8 cellular contexts compared by ENCODE assay signal in the genomic region with DNA sequence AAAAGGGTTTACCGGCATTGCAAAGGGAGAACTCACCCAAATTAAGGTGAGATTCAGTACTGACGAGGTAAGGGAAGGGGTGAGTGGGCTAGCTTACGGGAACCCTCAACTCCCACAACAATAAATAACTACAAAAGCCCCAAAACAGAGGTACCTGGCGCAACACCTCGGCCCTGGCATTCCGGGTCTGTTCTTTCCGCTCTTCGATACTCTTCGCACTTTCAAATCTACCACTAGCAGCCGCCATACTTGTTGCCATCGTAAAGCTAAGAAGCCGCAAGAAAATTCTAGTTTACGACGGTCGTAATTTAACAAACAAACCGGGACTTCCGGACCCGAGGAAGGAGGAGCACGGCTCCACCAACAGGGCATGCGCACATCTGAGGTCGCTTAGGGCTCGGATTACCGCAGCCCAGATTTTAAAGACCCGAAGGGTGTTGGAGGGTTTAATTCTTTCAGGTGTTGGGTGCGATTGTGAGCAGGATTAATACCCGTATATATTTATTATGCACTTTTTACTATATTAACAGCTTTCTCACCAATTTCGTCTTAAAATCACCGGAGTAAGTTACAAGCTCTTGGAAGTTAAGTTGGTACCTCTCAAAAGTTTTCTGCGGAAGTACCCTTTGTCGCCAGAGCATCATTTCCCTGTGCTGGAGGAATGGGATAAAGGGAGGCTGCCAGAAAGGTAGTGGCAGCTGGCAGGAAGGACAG. TPM values are rescaled to one million over a fixed set of nuclear protein-coding genes. Genes with fewer than 3 reads are reported as not detected.
DNase-seq lines count a peak whose midpoint lies in the region; ATAC-seq, FAIRE-seq and TF ChIP-seq lines count a peak whose summit lies in the region.

TSS of gene CWF19L2 (minus strand) at position 268 of the 714 bp plus-strand sequence. CDS start at position 259, 9 bp downstream.

- FAIRE-seq in kidney (lab: Jason Lieb, UNC): peak; percentile 96

- ATAC-seq in GM19043 (IDR thresholded peaks at IDR 0.05; ENCODE audit: low read depth, unreplicated experiment): peak; percentile 97
- ATAC-seq in HG03378 (IDR thresholded peaks at IDR 0.05; ENCODE audit: unreplicated experiment): peak; percentile 94

- peak; percentile 96 for DNase-seq in AG10803 (ENCODE audit: low read depth)
- peak; percentile 90 for DNase-seq in NCI-H460 (ENCODE audit: extremely low read depth, low read depth)
- peak; percentile 81 for DNase-seq in activated CD4-positive, CD25-positive, alpha-beta regulatory T cell treated with anti-CD3 and anti-CD28 coated beads, Interleukin-2, amount 50 U/mL, for 72 hours
- DNase-seq in cerebellum (ENCODE audit: low spot score): peak; percentile 80
- peak; percentile 94 for DNase-seq in kidney
- peak; percentile 91 for DNase-seq in stimulated activated CD4-positive, alpha-beta T cell treated with anti-CD3 and anti-CD28 coated beads, Interleukin-15, amount 100 ng/mL, for 24 hours

- H3K4me3 ChIP-seq in AG10803 (ENCODE audit: low read length): peak within 1 kb of the TSS; percentile 96
- H3K4me3 ChIP-seq in kidney (ENCODE audit: low read length in 2 of 2): peak within 1 kb of the TSS; percentile 87 to 100

- peaks cover 0 to 4% of the 10 kb centered on the region in 2 donors for H3K4me1 ChIP-seq in kidney (ENCODE audit: control insufficient read depth in 1 of 2, insufficient read depth in 1 of 2, low read depth in 1 of 2, low read length in 2 of 2)

- H3K27ac ChIP-seq in kidney (ENCODE audit: low read depth in 2 of 2, low read length in 2 of 2): peak within 1 kb of the TSS in 1 of 2 donors; percentile 70

- H3K9me3 ChIP-seq in kidney (ENCODE audit: control insufficient read depth in 1 of 2, low read length in 2 of 2): no peaks in the 10 kb centered on the region

- TF ChIP-seq CTCF in AG10803 (conservative IDR thresholded peaks at IDR 0.05; ENCODE audit: low read length): no peak
- TF ChIP-seq CTCF in kidney (IDR thresholded peaks at IDR 0.05; ENCODE audit: borderline replicate concordance, extremely low read depth, insufficient read depth): no peak

- intact Hi-C loops in kidney (cut with DNase I): no loop called here

- peaks cover 11% of the 10 kb centered on the region in 2 donors for H3K36me3 ChIP-seq in kidney (ENCODE audit: control insufficient read depth in 1 of 2, insufficient read depth in 2 of 2, low read length in 2 of 2)

- H3K9ac ChIP-seq in kidney (ENCODE audit: low read length in 2 of 2): peak within 1 kb of the TSS; percentile 89 to 99

RNA-seq across cellular contexts. Expression of gene CWF19L2, which starts in this region (rescaled TPM):
- 6.9 and 8.9 TPM in 2 replicates for total RNA-seq in NCI-H460 (2014; rRNA removed; shearing (Covaris generic))
- polyA plus RNA-seq in NCI-H460 (2014; cell fraction: nucleus; rRNA removed): 3.4 and 3.6 TPM in 2 replicates
- 31.0 TPM for total RNA-seq in cerebellum
- 19.1 TPM for total RNA-seq in kidney
- 10.3 TPM for polyA plus RNA-seq in kidney (ENCODE audit: insufficient read depth, low read depth, low replicate concordance)
